Comparison of ENCODE assay signal across 1 cellular context in the genomic region with DNA sequence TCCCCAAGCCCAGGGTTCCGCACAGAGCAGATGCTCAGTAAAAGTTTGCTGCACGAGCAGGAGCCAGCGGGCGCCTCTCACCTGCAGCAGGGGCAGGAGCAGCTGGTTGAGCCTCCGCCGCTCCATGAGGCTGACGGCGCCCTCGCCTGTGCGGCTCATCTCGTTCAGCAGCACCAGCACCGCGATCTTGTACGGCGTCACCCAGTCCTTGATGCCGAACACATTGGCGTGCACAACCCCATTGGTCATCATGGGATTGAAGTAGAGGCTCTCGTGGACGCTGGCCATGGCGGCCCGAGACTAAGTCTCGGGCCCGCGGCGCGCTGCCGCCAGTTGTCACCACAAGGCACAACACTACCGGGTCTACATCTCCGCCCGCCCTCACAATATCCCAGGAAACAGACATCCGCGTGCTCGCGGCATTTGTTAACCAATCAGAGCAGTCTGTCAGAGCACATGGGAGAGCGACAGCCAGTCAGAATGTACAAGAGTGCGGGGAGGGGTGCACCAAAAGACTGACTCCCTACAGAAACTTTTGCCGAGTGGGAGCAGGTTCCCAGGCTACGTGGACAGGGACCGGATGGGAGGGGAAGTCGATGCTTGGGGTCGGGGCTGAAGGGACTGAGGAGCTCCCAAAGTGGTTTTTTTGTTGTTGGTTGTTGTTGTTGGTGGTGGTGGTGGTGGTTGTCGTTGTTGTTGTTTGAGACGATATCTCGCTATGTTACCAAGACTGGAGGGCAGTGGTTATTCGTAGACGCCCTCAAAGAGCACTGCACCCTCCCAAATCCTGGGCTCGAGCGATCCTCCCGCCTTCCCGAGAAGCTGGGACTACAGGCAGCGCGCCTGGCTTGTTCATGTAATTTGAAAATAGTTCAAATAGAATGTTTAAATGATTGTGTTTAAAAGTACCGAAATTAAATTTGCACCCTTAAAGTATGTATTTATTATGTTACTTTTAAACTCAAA.
TF ChIP-seq lines count a peak whose summit lies in the region.

A gene with protein sequence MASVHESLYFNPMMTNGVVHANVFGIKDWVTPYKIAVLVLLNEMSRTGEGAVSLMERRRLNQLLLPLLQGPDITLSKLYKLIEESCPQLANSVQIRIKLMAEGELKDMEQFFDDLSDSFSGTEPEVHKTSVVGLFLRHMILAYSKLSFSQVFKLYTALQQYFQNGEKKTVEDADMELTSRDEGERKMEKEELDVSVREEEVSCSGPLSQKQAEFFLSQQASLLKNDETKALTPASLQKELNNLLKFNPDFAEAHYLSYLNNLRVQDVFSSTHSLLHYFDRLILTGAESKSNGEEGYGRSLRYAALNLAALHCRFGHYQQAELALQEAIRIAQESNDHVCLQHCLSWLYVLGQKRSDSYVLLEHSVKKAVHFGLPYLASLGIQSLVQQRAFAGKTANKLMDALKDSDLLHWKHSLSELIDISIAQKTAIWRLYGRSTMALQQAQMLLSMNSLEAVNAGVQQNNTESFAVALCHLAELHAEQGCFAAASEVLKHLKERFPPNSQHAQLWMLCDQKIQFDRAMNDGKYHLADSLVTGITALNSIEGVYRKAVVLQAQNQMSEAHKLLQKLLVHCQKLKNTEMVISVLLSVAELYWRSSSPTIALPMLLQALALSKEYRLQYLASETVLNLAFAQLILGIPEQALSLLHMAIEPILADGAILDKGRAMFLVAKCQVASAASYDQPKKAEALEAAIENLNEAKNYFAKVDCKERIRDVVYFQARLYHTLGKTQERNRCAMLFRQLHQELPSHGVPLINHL (minus strand): TSS at position 359 of the 966 bp plus-strand sequence. CDS start 71 bp downstream, at position 288.

TF ChIP-seq in K562, 482 proteins besides CTCF, POLR2A, EP300 and RAD21 (continued from another document and continues in another):
- TF ChIP-seq, protein P1, sequence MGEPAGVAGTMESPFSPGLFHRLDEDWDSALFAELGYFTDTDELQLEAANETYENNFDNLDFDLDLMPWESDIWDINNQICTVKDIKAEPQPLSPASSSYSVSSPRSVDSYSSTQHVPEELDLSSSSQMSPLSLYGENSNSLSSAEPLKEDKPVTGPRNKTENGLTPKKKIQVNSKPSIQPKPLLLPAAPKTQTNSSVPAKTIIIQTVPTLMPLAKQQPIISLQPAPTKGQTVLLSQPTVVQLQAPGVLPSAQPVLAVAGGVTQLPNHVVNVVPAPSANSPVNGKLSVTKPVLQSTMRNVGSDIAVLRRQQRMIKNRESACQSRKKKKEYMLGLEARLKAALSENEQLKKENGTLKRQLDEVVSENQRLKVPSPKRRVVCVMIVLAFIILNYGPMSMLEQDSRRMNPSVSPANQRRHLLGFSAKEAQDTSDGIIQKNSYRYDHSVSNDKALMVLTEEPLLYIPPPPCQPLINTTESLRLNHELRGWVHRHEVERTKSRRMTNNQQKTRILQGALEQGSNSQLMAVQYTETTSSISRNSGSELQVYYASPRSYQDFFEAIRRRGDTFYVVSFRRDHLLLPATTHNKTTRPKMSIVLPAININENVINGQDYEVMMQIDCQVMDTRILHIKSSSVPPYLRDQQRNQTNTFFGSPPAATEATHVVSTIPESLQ (CRISPR knock-in tag; IDR thresholded peaks at IDR 0.05), result peak; percentile 72; the same call in 1 of the 2 replicates
- no peak for TF ChIP-seq CCAR2 (IDR thresholded peaks at IDR 0.05; ENCODE audit: low read depth, low read length)
- peak; percentile 65; the same call in 1 of the 2 replicates for TF ChIP-seq SAFB (IDR thresholded peaks at IDR 0.05; ENCODE audit: borderline replicate concordance, low read depth, low read length)
- TF ChIP-seq CREB1 (IDR thresholded peaks at IDR 0.05), result peak; percentile 81
- peak; percentile 73 for TF ChIP-seq CREB1 (CRISPR knock-in tag; IDR thresholded peaks at IDR 0.05)
- TF ChIP-seq HDGF (IDR thresholded peaks at IDR 0.05), result no peak
- no peak for TF ChIP-seq CHD4 (IDR thresholded peaks at IDR 0.05; ENCODE audit: insufficient read depth, insufficient replicate concordance, low read depth, low read length, poor library complexity, severe bottlenecking)
- TF ChIP-seq JUND (IDR thresholded peaks at IDR 0.05; ENCODE audit: borderline replicate concordance, low read depth, low read length), result peak; percentile 49; the same call in 1 of the 2 replicates
- peak; percentile 3; the same call in 2 of the 3 replicates for TF ChIP-seq JUND (tag; IDR thresholded peaks at IDR 0.05; ENCODE audit: borderline replicate concordance, low read depth, low read length)
- no peak for TF ChIP-seq LARP7 (IDR thresholded peaks at IDR 0.05)
- TF ChIP-seq TARDBP (IDR thresholded peaks at IDR 0.05), result no peak; the same call in 1 of the 2 replicates
- no peak for TF ChIP-seq ZNF551 (CRISPR knock-in tag; IDR thresholded peaks at IDR 0.05)
- peak; percentile 95 for TF ChIP-seq RAD51 (IDR thresholded peaks at IDR 0.05; ENCODE audit: borderline replicate concordance, low read depth)
- TF ChIP-seq NCOA1 (IDR thresholded peaks at IDR 0.05; ENCODE audit: low read depth), result peak; percentile 98
- TF ChIP-seq, protein P2, sequence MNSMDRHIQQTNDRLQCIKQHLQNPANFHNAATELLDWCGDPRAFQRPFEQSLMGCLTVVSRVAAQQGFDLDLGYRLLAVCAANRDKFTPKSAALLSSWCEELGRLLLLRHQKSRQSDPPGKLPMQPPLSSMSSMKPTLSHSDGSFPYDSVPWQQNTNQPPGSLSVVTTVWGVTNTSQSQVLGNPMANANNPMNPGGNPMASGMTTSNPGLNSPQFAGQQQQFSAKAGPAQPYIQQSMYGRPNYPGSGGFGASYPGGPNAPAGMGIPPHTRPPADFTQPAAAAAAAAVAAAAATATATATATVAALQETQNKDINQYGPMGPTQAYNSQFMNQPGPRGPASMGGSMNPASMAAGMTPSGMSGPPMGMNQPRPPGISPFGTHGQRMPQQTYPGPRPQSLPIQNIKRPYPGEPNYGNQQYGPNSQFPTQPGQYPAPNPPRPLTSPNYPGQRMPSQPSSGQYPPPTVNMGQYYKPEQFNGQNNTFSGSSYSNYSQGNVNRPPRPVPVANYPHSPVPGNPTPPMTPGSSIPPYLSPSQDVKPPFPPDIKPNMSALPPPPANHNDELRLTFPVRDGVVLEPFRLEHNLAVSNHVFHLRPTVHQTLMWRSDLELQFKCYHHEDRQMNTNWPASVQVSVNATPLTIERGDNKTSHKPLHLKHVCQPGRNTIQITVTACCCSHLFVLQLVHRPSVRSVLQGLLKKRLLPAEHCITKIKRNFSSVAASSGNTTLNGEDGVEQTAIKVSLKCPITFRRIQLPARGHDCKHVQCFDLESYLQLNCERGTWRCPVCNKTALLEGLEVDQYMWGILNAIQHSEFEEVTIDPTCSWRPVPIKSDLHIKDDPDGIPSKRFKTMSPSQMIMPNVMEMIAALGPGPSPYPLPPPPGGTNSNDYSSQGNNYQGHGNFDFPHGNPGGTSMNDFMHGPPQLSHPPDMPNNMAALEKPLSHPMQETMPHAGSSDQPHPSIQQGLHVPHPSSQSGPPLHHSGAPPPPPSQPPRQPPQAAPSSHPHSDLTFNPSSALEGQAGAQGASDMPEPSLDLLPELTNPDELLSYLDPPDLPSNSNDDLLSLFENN (IDR thresholded peaks at IDR 0.05; ENCODE audit: low read depth in 2 of 2, low read length in 2 of 2), result no peak; a peak in 1 of 4 replicates
- TF ChIP-seq, protein P3, sequence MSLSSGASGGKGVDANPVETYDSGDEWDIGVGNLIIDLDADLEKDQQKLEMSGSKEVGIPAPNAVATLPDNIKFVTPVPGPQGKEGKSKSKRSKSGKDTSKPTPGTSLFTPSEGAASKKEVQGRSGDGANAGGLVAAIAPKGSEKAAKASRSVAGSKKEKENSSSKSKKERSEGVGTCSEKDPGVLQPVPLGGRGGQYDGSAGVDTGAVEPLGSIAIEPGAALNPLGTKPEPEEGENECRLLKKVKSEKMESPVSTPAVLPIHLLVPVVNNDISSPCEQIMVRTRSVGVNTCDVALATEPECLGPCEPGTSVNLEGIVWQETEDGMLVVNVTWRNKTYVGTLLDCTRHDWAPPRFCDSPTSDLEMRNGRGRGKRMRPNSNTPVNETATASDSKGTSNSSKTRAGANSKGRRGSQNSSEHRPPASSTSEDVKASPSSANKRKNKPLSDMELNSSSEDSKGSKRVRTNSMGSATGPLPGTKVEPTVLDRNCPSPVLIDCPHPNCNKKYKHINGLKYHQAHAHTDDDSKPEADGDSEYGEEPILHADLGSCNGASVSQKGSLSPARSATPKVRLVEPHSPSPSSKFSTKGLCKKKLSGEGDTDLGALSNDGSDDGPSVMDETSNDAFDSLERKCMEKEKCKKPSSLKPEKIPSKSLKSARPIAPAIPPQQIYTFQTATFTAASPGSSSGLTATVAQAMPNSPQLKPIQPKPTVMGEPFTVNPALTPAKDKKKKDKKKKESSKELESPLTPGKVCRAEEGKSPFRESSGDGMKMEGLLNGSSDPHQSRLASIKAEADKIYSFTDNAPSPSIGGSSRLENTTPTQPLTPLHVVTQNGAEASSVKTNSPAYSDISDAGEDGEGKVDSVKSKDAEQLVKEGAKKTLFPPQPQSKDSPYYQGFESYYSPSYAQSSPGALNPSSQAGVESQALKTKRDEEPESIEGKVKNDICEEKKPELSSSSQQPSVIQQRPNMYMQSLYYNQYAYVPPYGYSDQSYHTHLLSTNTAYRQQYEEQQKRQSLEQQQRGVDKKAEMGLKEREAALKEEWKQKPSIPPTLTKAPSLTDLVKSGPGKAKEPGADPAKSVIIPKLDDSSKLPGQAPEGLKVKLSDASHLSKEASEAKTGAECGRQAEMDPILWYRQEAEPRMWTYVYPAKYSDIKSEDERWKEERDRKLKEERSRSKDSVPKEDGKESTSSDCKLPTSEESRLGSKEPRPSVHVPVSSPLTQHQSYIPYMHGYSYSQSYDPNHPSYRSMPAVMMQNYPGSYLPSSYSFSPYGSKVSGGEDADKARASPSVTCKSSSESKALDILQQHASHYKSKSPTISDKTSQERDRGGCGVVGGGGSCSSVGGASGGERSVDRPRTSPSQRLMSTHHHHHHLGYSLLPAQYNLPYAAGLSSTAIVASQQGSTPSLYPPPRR (CRISPR knock-in tag; IDR thresholded peaks at IDR 0.05; ENCODE audit: borderline replicate concordance), result no peak
- TF ChIP-seq RBM39 (optimal IDR thresholded peaks at IDR 0.05; ENCODE audit: low read depth, low read length), result no peak
- TF ChIP-seq, protein P4, sequence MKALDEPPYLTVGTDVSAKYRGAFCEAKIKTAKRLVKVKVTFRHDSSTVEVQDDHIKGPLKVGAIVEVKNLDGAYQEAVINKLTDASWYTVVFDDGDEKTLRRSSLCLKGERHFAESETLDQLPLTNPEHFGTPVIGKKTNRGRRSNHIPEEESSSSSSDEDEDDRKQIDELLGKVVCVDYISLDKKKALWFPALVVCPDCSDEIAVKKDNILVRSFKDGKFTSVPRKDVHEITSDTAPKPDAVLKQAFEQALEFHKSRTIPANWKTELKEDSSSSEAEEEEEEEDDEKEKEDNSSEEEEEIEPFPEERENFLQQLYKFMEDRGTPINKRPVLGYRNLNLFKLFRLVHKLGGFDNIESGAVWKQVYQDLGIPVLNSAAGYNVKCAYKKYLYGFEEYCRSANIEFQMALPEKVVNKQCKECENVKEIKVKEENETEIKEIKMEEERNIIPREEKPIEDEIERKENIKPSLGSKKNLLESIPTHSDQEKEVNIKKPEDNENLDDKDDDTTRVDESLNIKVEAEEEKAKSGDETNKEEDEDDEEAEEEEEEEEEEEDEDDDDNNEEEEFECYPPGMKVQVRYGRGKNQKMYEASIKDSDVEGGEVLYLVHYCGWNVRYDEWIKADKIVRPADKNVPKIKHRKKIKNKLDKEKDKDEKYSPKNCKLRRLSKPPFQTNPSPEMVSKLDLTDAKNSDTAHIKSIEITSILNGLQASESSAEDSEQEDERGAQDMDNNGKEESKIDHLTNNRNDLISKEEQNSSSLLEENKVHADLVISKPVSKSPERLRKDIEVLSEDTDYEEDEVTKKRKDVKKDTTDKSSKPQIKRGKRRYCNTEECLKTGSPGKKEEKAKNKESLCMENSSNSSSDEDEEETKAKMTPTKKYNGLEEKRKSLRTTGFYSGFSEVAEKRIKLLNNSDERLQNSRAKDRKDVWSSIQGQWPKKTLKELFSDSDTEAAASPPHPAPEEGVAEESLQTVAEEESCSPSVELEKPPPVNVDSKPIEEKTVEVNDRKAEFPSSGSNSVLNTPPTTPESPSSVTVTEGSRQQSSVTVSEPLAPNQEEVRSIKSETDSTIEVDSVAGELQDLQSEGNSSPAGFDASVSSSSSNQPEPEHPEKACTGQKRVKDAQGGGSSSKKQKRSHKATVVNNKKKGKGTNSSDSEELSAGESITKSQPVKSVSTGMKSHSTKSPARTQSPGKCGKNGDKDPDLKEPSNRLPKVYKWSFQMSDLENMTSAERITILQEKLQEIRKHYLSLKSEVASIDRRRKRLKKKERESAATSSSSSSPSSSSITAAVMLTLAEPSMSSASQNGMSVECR (CRISPR knock-in tag; IDR thresholded peaks at IDR 0.05), result peak; percentile 85
- TF ChIP-seq, protein P5, sequence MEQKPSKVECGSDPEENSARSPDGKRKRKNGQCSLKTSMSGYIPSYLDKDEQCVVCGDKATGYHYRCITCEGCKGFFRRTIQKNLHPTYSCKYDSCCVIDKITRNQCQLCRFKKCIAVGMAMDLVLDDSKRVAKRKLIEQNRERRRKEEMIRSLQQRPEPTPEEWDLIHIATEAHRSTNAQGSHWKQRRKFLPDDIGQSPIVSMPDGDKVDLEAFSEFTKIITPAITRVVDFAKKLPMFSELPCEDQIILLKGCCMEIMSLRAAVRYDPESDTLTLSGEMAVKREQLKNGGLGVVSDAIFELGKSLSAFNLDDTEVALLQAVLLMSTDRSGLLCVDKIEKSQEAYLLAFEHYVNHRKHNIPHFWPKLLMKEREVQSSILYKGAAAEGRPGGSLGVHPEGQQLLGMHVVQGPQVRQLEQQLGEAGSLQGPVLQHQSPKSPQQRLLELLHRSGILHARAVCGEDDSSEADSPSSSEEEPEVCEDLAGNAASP (IDR thresholded peaks at IDR 0.05), result no peak
- peak; percentile 97 for TF ChIP-seq MYC (IDR thresholded peaks at IDR 0.05; ENCODE audit: low read depth, low read length)
- TF ChIP-seq MYC (CRISPR knock-in tag; IDR thresholded peaks at IDR 0.05; ENCODE audit: borderline replicate concordance, low read depth), result peak; percentile 94
- TF ChIP-seq PRMT5 (CRISPR knock-in tag; IDR thresholded peaks at IDR 0.05), result no peak
- TF ChIP-seq SRF (CRISPR knock-in tag; IDR thresholded peaks at IDR 0.05), result no peak
- peak in 2 of 3 experiments; percentile 84 to 88 for TF ChIP-seq YY1 (IDR thresholded peaks at IDR 0.05; ENCODE audit: borderline replicate concordance in 1 of 3, control insufficient read depth in 1 of 3, extremely low read depth in 1 of 3, insufficient read depth in 3 of 3, insufficient read length in 1 of 3, insufficient replicate concordance in 2 of 3, low read depth in 1 of 3, low read length in 2 of 3)
- TF ChIP-seq MTA2 (IDR thresholded peaks at IDR 0.05; ENCODE audit: low read depth), result no peak
- TF ChIP-seq, protein P6, sequence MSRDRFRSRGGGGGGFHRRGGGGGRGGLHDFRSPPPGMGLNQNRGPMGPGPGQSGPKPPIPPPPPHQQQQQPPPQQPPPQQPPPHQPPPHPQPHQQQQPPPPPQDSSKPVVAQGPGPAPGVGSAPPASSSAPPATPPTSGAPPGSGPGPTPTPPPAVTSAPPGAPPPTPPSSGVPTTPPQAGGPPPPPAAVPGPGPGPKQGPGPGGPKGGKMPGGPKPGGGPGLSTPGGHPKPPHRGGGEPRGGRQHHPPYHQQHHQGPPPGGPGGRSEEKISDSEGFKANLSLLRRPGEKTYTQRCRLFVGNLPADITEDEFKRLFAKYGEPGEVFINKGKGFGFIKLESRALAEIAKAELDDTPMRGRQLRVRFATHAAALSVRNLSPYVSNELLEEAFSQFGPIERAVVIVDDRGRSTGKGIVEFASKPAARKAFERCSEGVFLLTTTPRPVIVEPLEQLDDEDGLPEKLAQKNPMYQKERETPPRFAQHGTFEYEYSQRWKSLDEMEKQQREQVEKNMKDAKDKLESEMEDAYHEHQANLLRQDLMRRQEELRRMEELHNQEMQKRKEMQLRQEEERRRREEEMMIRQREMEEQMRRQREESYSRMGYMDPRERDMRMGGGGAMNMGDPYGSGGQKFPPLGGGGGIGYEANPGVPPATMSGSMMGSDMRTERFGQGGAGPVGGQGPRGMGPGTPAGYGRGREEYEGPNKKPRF (IDR thresholded peaks at IDR 0.05; ENCODE audit: low read depth, low read length), result no peak
- TF ChIP-seq FOXA3 (CRISPR knock-in tag; conservative IDR thresholded peaks at IDR 0.05 in 1 of 2, IDR thresholded peaks at IDR 0.05 in 1 of 2), result no peak
